25 cellular contexts compared by ENCODE assay signal in genomic region chr3:135758961-135759360, GRCh38.
"Had no signal": no experiment of that assay in that cellular context is flagged by ENCODE, and none has a peak within 500 bp of the region (broad histone marks: within the 10 kb centered on the region; RNA-seq: fewer than 3 reads in every experiment).

No MANE protein-coding gene starts in this region.

- FAIRE-seq: urothelium cell line had no signal

- H3K9me3 ChIP-seq: stomach, suprapubic skin, testis, thoracic aorta, thyroid gland, tibial nerve, transverse colon, upper lobe of left lung, upper lobe of right lung, uterus, vagina had no signal

- H3K27ac ChIP-seq: stomach, suprapubic skin, testis, thoracic aorta, thyroid gland, tibial nerve, transverse colon, upper lobe of left lung, upper lobe of right lung, uterus, vagina had no signal

- H3K36me3 ChIP-seq: stomach, suprapubic skin, thoracic aorta, thyroid gland, tibial nerve, transverse colon, upper lobe of left lung, upper lobe of right lung, uterus, vagina had no signal

- DNase-seq: stimulated activated CD4-positive, alpha-beta T cell treated with anti-CD3 and anti-CD28 coated beads, Interleukin-2, amount 100 ng/mL, for 24 hours; stimulated activated CD4-positive, alpha-beta T cell treated with anti-CD3 and anti-CD28 coated beads, Interleukin-2, amount 100 ng/mL, for 48 hours; stimulated activated CD4-positive, alpha-beta T cell treated with anti-CD3 and anti-CD28 coated beads, Interleukin-4, amount 100 ng/mL, for 1 hour; stimulated activated CD4-positive, alpha-beta T cell treated with anti-CD3 and anti-CD28 coated beads, Interleukin-4, amount 100 ng/mL, for 24 hours; stimulated activated CD4-positive, alpha-beta T cell treated with anti-CD3 and anti-CD28 coated beads, Interleukin-4, amount 100 ng/mL, for 4 hours; stimulated activated CD8-positive, alpha-beta memory T cell treated with anti-CD3 and anti-CD28 coated beads, Interleukin-4, amount 100 ng/mL, for 48 hours; stimulated activated naive B cell treated with anti-CD40 and anti-IgM and Interleukin-4, amounts not matched to agents 10 μg/mL and 1 μg/mL and 100 μg/mL, for 72 hours; stimulated activated naive CD4-positive, alpha-beta T cell; stimulated activated naive CD4-positive, alpha-beta T cell treated with Interleukin-2 at 50 U/mL for 16 hours; stimulated activated naive CD8-positive, alpha-beta T cell treated with anti-CD3 and anti-CD28 coated beads, Interleukin-15, amount 100 ng/mL, for 72 hours; stimulated activated naive CD8-positive, alpha-beta T cell treated with anti-CD3 and anti-CD28 coated beads, Interleukin-15, Interleukin-2, amounts not matched to agents 100 U/mL and 50 U/mL, for 24 hours; stomach; substantia nigra; testis; thyroid gland; transverse colon; trophoblast cell; upper lobe of left lung; upper lobe of right lung; uterus had no signal

- H3K4me1 ChIP-seq: stomach, suprapubic skin, testis, thyroid gland, tibial nerve, transverse colon, upper lobe of left lung, upper lobe of right lung, uterus, vagina had no signal

- H3K4me3 ChIP-seq: stomach, suprapubic skin, testis, thoracic aorta, thyroid gland, tibial nerve, transverse colon, upper lobe of left lung, upper lobe of right lung, uterus, vagina had no signal

- H3K27me3 ChIP-seq: stomach, suprapubic skin, testis, thyroid gland, tibial nerve, transverse colon, upper lobe of left lung, upper lobe of right lung, uterus, vagina had no signal
